1 cellular context compared by ENCODE assay signal in the genomic region with DNA sequence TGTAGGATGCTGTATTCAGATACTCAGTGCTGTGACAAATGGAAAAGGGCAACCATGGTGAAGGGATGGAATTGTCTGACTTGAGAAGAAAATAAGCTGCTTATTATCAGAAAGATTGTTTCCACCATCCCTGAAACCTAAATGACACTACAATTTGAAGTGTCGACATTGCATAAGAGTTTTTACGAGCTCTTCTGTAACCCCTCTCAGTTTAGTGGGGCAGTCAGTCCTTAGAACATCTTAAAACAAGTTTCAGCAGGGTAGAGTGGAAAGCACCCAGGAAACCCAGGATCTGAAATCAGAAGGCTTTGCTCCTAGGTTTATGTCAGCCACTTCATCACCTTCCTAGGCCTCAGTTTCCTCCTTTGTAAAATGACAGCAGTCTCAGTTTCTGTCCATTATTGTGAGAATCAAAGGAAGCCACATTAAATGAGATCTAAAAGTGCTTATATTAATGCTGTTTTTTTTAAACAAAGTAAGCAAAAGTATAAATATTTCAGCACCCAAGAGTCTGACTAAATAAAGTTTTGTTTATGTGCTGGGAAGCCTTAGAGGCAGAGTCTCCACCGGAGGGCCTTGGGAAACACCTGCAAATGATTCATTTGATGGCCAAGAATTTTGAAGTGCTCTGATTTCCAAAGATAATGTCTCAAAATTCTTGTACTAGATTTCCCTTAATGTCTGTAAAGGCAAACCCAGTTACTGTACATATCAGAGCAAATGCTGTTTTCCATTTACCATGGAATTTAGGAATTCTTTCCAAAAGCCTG.
TF ChIP-seq lines count a peak whose summit lies in the region.

No MANE protein-coding gene starts in this region.

TF ChIP-seq in endothelial cell of umbilical vein, 7 proteins besides CTCF, POLR2A, EP300 and RAD21:
- TF ChIP-seq FOS (IDR thresholded peaks at IDR 0.05; ENCODE audit: borderline replicate concordance, insufficient read depth, low read length), result peak; percentile 10
- TF ChIP-seq MYC (IDR thresholded peaks at IDR 0.05; ENCODE audit: low read depth, low read length), result no peak
